Comparison of ENCODE assay signal across 27 cellular contexts in the genomic region with DNA sequence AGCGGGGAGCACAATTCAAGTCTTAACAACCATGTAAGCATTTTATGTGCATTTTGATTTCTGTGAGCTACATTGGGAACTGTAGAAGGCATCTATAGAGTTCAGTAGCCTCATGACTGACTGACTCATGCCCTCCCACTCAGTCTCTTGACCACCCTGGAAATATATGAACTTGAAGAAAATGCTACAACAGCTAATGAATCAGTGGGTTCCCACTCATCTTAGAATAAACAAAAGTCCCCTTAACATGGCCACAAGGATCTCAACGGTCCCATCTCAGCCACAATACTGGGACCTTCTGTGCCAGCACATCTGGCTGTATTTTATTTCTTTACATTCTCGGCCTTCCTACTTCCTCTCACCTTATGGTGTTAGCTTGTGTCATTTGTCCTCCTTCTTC.
DNase-seq lines count a peak whose midpoint lies in the region; ATAC-seq, FAIRE-seq and TF ChIP-seq lines count a peak whose summit lies in the region.
"Had no signal": no experiment of that assay in that cellular context is flagged by ENCODE, and none has a peak within 500 bp of the region (broad histone marks: within the 10 kb centered on the region; RNA-seq: fewer than 3 reads in every experiment).

No MANE protein-coding gene starts in this region.

- H3K27me3 ChIP-seq in adipocyte (replicated peaks; ENCODE audit: control insufficient read depth, insufficient read depth, low read length) (no peaks in the 10 kb centered on the region), Peyer's patch (no peaks in the 10 kb centered on the region)
- H3K27me3 ChIP-seq: suprapubic skin had no signal

- H3K9ac ChIP-seq in adipocyte (ENCODE audit: low read length) = no peak overlapping the region
- H3K9ac ChIP-seq: parathyroid adenoma had no signal

- TF ChIP-seq CTCF in fibroblast of mammary gland (conservative IDR thresholded peaks at IDR 0.05; ENCODE audit: control insufficient read depth, insufficient read depth, low read depth, low read length) (no peak), Peyer's patch (IDR thresholded peaks at IDR 0.05) (no peak)

- H3K4me3 ChIP-seq in adipocyte (ENCODE audit: low read length) (no peak overlapping the region), fibroblast of mammary gland (ENCODE audit: control insufficient read depth, low read depth, low read length) (no peak overlapping the region), skeletal muscle cell (ENCODE audit: low read depth, low read length) (no peak overlapping the region), Peyer's patch (no peak overlapping the region)
- H3K4me3 ChIP-seq: lung, mucosa of descending colon, suprapubic skin had no signal

- ATAC-seq in GM21381 (IDR thresholded peaks at IDR 0.05; ENCODE audit: unreplicated experiment) (no peak), GM18505 (IDR thresholded peaks at IDR 0.05; ENCODE audit: unreplicated experiment) (no peak)
- ATAC-seq: activated CD8-positive, alpha-beta T cell treated with anti-CD3 and anti-CD28 coated beads for 36 hours; activated naive CD4-positive, alpha-beta T cell treated with anti-CD3 and anti-CD28 coated beads, Interleukin-2, amount 50 U/mL, for 72 hours; mucosa of descending colon; right cardiac atrium had no signal

- H3K4me1 ChIP-seq in adipocyte (ENCODE audit: control insufficient read depth, insufficient read depth, low read length) (peaks cover 24% of the 10 kb centered on the region), Peyer's patch (no peaks in the 10 kb centered on the region)
- H3K4me1 ChIP-seq: parathyroid adenoma, suprapubic skin had no signal

- H3K36me3 ChIP-seq in adipocyte (ENCODE audit: control insufficient read depth, insufficient read depth, low read length, severe bottlenecking) (no peaks in the 10 kb centered on the region), Peyer's patch (no peaks in the 10 kb centered on the region)
- H3K36me3 ChIP-seq: suprapubic skin had no signal

- H3K9me3 ChIP-seq in adipocyte (ENCODE audit: control insufficient read depth, low read length) (no peaks in the 10 kb centered on the region), Peyer's patch (no peaks in the 10 kb centered on the region)
- H3K9me3 ChIP-seq: mucosa of descending colon, suprapubic skin had no signal

- no peak for DNase-seq in H54 (ENCODE audit: insufficient read length, low spot score)
- DNase-seq in adipocyte (ENCODE audit: low read depth) = peak; percentile 13
- DNase-seq in fibroblast of mammary gland (ENCODE audit: low read depth) = peak; percentile 87
- peak; percentile 66 for DNase-seq in skeletal muscle cell (ENCODE audit: low read depth)
- no peak for DNase-seq in NCI-H1694 treated with DMSO at 0.1 percent for 48 hours (lab: John Stamatoyannopoulos, UW)
- no peak for DNase-seq in Peyer's patch
- DNase-seq: activated CD8-positive, alpha-beta T cell treated with anti-CD3 and anti-CD28 coated beads for 36 hours; aorta; Calu3; H7; head of caudate nucleus; mucosa of descending colon; NCI-H1105; NCI-H2029 treated with DMSO at 0.1 percent for 48 hours; NCI-H345; NCI-H748 treated with DMSO at 0.1 percent for 48 hours; right cardiac atrium; stimulated activated naive CD4-positive, alpha-beta T cell; T-helper 2 cell had no signal

- TF ChIP-seq POLR2A in H54 (IDR thresholded peaks at IDR 0.05; ENCODE audit: low read depth, low read length) (no peak), GM18505 (IDR thresholded peaks at IDR 0.05; ENCODE audit: borderline replicate concordance, extremely low read depth, insufficient read depth, insufficient read length) (no peak), Peyer's patch (IDR thresholded peaks at IDR 0.05) (no peak)

- H3K27ac ChIP-seq in Peyer's patch = no peak overlapping the region
- H3K27ac ChIP-seq: C4-2B, parathyroid adenoma, suprapubic skin had no signal

- FAIRE-seq in H54 (lab: Jason Lieb, UNC) = peak; percentile 64
- FAIRE-seq: urothelium cell line had no signal

Comparison
In these comparisons a context has a peak if more than half of its experiments do, and no peak if none do; other contexts are left out.
1. DNase-seq: peak in adipocyte (single experiment), fibroblast of mammary gland (single experiment) and skeletal muscle cell (single experiment); none in H54 (single experiment), NCI-H1694 treated with DMSO at 0.1 percent for 48 hours (single experiment) and Peyer's patch (0 of 3).